ENCODE assay signal across 18 cellular contexts in the genomic region with DNA sequence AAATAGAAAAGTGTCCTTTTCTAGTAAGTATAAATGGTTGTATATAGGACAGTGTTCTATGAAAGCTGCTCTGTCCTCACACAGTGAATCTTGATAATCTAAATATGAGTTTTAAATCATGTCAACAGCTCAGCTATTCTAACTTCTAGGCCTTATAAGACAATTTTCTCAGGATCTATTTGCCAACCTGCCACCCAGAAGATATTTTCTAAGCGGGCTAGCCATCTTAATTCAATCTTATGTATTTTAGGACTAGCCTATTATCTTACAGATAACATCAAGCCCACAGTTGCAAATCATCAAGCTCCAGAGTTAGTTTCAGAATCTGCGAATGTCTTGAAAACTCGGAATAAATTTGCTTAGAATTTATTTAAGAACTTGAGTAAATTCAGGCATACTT. TPM values are rescaled to one million over a fixed set of nuclear protein-coding genes. Genes with fewer than 3 reads are reported as not detected.
DNase-seq lines count a peak whose midpoint lies in the region; ATAC-seq and TF ChIP-seq lines count a peak whose summit lies in the region.
"Had no signal": no experiment of that assay in that cellular context is flagged by ENCODE, and none has a peak within 500 bp of the region (broad histone marks: within the 10 kb centered on the region; RNA-seq: fewer than 3 reads in every experiment).

No MANE protein-coding gene starts in this region.

- H3K36me3 ChIP-seq in BLaER1 (no peaks in the 10 kb centered on the region), HEK293 (ENCODE audit: control insufficient read depth in 2 of 2, insufficient read depth in 1 of 2, low read length in 2 of 2) (no peaks in the 10 kb centered on the region), endocrine pancreas (ENCODE audit: control insufficient read depth, insufficient read depth, low read length) (no peaks in the 10 kb centered on the region), right atrium auricular region (no peaks in the 10 kb centered on the region)
- H3K36me3 ChIP-seq: gastrocnemius medialis, lower lobe of right lung had no signal

- H3K4me2 ChIP-seq in BLaER1, result peak overlapping the region; percentile 76

- peaks cover 34% of the 10 kb centered on the region for H3K4me1 Mint-ChIP-seq in osteocyte (ENCODE audit: unreplicated experiment)

- H3K9ac ChIP-seq in BLaER1, result no peak overlapping the region
- H3K9ac ChIP-seq in endocrine pancreas (ENCODE audit: control insufficient read depth, insufficient read depth, low read length), result peak overlapping the region; percentile 24

- peaks cover 14% of the 10 kb centered on the region for H3K36me3 Mint-ChIP-seq in osteocyte (ENCODE audit: unreplicated experiment)

- H3K27me3 Mint-ChIP-seq in osteocyte (ENCODE audit: unreplicated experiment), result peaks cover 91% of the 10 kb centered on the region

- H3K9me3 ChIP-seq in BLaER1 (peaks cover 58% of the 10 kb centered on the region), HEK293 (ENCODE audit: control insufficient read depth, insufficient read depth, low read depth, low read length) (no peaks in the 10 kb centered on the region), endocrine pancreas (ENCODE audit: control insufficient read depth, low read length) (no peaks in the 10 kb centered on the region), right atrium auricular region (no peaks in the 10 kb centered on the region)
- H3K9me3 ChIP-seq: gastrocnemius medialis, lower lobe of right lung had no signal

- CTCF ChIA-PET in HEK293 (lab: Yijun Ruan, JAX), result interaction anchor here (0.7 to 1.8 kb wide), 5 partner anchors 11 to 594 kb away, joined by 3 to 9 read pairs (median 5); no protein-coding TSS in a partner anchor

- ATAC-seq in GM21717 (IDR thresholded peaks at IDR 0.05; ENCODE audit: unreplicated experiment), result no peak
- ATAC-seq in HG02885 (IDR thresholded peaks at IDR 0.05; ENCODE audit: poor library complexity, unreplicated experiment), result no peak
- ATAC-seq: activated CD4-positive, CD25-positive, alpha-beta regulatory T cell treated with anti-CD3 and anti-CD28 coated beads, Interleukin-2, amount 50 U/mL, for 24 hours; gastrocnemius medialis; lower lobe of right lung; right cardiac atrium had no signal

- H3K27me3 ChIP-seq in BLaER1 (peaks cover 100% of the 10 kb centered on the region), endocrine pancreas (ENCODE audit: control insufficient read depth, insufficient read depth, low read length) (no peaks in the 10 kb centered on the region), right atrium auricular region (peaks cover 80 to 97% of the 10 kb centered on the region in 2 donors)

- H3K9me3 Mint-ChIP-seq in osteocyte (ENCODE audit: unreplicated experiment), result no peaks in the 10 kb centered on the region

- peak overlapping the region; percentile 30 for H3K4me3 Mint-ChIP-seq in osteocyte (ENCODE audit: unreplicated experiment)

- TF ChIP-seq CTCF in HEK293 (tag by site-specific recombination; IDR thresholded peaks at IDR 0.05) (no peak), osteocyte (IDR thresholded peaks at IDR 0.05) (no peak), right atrium auricular region (IDR thresholded peaks at IDR 0.05) (no peak)

- POLR2A ChIA-PET in HEK293 (lab: Yijun Ruan, JAX), result no interaction called here

- H3K4me1 ChIP-seq in BLaER1 (peaks cover 24% of the 10 kb centered on the region), HEK293 (ENCODE audit: control insufficient read depth, insufficient read depth, low read length) (peaks cover 3% of the 10 kb centered on the region), endocrine pancreas (ENCODE audit: control insufficient read depth, insufficient read depth, low read length) (peaks cover 8% of the 10 kb centered on the region), right atrium auricular region (peaks cover 0 to 31% of the 10 kb centered on the region in 2 donors)

- peaks cover 6% of the 10 kb centered on the region; the same call in 1 of the 2 replicates for H4K20me1 ChIP-seq in BLaER1

- DNase-seq in osteocyte (ENCODE audit: extremely low spot score, unreplicated experiment), result no peak
- DNase-seq in right atrium auricular region (ENCODE audit: low spot score), result no peak
- DNase-seq in GM03348 (ENCODE audit: low spot score), result no peak
- DNase-seq: C1 segment of cervical spinal cord, DMS79, gastrocnemius medialis, lower lobe of right lung, NCI-H2081 treated with DMSO at 0.1 percent for 48 hours, right cardiac atrium had no signal

- H3K27ac ChIP-seq in BLaER1 (no peak overlapping the region), HEK293 (ENCODE audit: extremely low read depth, low read depth, low read length) (no peak overlapping the region), right atrium auricular region (no peak overlapping the region)
- H3K27ac ChIP-seq: gastrocnemius medialis, lower lobe of right lung had no signal

- H3K27ac Mint-ChIP-seq in osteocyte (ENCODE audit: unreplicated experiment), result no peak overlapping the region

- H3K4me3 ChIP-seq in BLaER1 (no peak overlapping the region), HEK293 (ENCODE audit: low read depth, low read length) (peak overlapping the region; percentile 60), endocrine pancreas (ENCODE audit: control insufficient read depth, insufficient read depth, low read length) (peak overlapping the region; percentile 95), right atrium auricular region (no peak overlapping the region)
- H3K4me3 ChIP-seq: lower lobe of right lung had no signal

TF ChIP-seq in HEK293, 187 proteins besides CTCF, POLR2A, EP300 and RAD21 (continues in another document):
- no peak for TF ChIP-seq SP3 (tag by site-specific recombination; IDR thresholded peaks at IDR 0.05)
- TF ChIP-seq GLIS2 (tag by site-specific recombination; IDR thresholded peaks at IDR 0.05), result no peak
- no peak for TF ChIP-seq ZBTB21 (tag by site-specific recombination; IDR thresholded peaks at IDR 0.05)
- TF ChIP-seq, protein P1, sequence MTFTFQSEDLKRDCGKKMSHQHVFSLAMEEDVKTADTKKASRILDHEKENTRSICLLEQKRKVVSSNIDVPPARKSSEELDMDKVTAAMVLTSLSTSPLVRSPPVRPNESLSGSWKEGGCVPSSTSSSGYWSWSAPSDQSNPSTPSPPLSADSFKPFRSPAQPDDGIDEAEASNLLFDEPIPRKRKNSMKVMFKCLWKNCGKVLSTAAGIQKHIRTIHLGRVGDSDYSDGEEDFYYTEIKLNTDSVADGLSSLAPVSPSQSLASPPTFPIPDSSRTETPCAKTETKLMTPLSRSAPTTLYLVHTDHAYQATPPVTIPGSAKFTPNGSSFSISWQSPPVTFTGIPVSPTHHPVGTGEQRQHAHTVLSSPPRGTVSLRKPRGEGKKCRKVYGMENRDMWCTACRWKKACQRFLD (tag by site-specific recombination; IDR thresholded peaks at IDR 0.05), result no peak
- TF ChIP-seq, protein P2, sequence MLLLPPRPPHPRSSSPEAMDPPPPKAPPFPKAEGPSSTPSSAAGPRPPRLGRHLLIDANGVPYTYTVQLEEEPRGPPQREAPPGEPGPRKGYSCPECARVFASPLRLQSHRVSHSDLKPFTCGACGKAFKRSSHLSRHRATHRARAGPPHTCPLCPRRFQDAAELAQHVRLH (tag by site-specific recombination; IDR thresholded peaks at IDR 0.05), result no peak
- TF ChIP-seq, protein P3, sequence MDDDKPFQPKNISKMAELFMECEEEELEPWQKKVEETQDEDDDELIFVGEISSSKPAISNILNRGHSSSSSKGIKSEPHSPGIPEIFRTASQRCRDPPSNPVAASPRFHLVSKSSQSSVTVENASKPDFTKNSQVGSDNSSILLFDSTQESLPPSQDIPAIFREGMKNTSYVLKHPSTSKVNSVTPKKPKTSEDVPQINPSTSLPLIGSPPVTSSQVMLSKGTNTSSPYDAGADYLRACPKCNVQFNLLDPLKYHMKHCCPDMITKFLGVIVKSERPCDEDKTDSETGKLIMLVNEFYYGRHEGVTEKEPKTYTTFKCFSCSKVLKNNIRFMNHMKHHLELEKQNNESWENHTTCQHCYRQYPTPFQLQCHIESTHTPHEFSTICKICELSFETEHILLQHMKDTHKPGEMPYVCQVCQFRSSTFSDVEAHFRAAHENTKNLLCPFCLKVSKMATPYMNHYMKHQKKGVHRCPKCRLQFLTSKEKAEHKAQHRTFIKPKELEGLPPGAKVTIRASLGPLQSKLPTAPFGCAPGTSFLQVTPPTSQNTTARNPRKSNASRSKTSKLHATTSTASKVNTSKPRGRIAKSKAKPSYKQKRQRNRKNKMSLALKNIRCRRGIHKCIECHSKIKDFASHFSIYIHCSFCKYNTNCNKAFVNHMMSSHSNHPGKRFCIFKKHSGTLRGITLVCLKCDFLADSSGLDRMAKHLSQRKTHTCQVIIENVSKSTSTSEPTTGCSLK (tag by site-specific recombination; IDR thresholded peaks at IDR 0.05), result no peak
- no peak for TF ChIP-seq ZNF169 (tag by site-specific recombination; IDR thresholded peaks at IDR 0.05)
- TF ChIP-seq, protein P4, sequence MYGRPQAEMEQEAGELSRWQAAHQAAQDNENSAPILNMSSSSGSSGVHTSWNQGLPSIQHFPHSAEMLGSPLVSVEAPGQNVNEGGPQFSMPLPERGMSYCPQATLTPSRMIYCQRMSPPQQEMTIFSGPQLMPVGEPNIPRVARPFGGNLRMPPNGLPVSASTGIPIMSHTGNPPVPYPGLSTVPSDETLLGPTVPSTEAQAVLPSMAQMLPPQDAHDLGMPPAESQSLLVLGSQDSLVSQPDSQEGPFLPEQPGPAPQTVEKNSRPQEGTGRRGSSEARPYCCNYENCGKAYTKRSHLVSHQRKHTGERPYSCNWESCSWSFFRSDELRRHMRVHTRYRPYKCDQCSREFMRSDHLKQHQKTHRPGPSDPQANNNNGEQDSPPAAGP (tag by site-specific recombination; IDR thresholded peaks at IDR 0.05), result no peak
- no peak for TF ChIP-seq ZBTB8A (tag by site-specific recombination; IDR thresholded peaks at IDR 0.05)
- no peak for TF ChIP-seq ZNF610 (tag by site-specific recombination; IDR thresholded peaks at IDR 0.05; ENCODE audit: borderline replicate concordance)
- no peak for TF ChIP-seq ZNF211 (tag by site-specific recombination; IDR thresholded peaks at IDR 0.05; ENCODE audit: low read depth)
- no peak for TF ChIP-seq OVOL3 (tag by site-specific recombination; IDR thresholded peaks at IDR 0.05)
- no peak for TF ChIP-seq ZNF560 (tag by site-specific recombination; IDR thresholded peaks at IDR 0.05; ENCODE audit: borderline replicate concordance)
- no peak for TF ChIP-seq HOXC10 (CRISPR knock-in tag; IDR thresholded peaks at IDR 0.05)
- TF ChIP-seq, protein P5, sequence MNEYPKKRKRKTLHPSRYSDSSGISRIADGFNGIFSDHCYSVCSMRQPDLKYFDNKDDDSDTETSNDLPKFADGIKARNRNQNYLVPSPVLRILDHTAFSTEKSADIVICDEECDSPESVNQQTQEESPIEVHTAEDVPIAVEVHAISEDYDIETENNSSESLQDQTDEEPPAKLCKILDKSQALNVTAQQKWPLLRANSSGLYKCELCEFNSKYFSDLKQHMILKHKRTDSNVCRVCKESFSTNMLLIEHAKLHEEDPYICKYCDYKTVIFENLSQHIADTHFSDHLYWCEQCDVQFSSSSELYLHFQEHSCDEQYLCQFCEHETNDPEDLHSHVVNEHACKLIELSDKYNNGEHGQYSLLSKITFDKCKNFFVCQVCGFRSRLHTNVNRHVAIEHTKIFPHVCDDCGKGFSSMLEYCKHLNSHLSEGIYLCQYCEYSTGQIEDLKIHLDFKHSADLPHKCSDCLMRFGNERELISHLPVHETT (tag by site-specific recombination; IDR thresholded peaks at IDR 0.05), result no peak

RNA-seq across cellular contexts. Expression of a gene that starts 2.3 kb away (rescaled TPM):
- total RNA-seq in osteocyte, result 1.6 and 2.6 TPM in 2 replicates
- total RNA-seq in right atrium auricular region, result not detected
- total RNA-seq: astrocyte, lower lobe of right lung, right cardiac atrium, RPMI7951, temporal lobe had no signal

Comparison
In these comparisons a context has a peak if more than half of its experiments do, and no peak if none do; other contexts are left out.
1. H3K4me3 ChIP-seq: peak in HEK293 (single experiment) and endocrine pancreas (single experiment); none in BLaER1 (single experiment) and right atrium auricular region (0 of 2).